15 cellular contexts compared by ENCODE assay signal in the genomic region with DNA sequence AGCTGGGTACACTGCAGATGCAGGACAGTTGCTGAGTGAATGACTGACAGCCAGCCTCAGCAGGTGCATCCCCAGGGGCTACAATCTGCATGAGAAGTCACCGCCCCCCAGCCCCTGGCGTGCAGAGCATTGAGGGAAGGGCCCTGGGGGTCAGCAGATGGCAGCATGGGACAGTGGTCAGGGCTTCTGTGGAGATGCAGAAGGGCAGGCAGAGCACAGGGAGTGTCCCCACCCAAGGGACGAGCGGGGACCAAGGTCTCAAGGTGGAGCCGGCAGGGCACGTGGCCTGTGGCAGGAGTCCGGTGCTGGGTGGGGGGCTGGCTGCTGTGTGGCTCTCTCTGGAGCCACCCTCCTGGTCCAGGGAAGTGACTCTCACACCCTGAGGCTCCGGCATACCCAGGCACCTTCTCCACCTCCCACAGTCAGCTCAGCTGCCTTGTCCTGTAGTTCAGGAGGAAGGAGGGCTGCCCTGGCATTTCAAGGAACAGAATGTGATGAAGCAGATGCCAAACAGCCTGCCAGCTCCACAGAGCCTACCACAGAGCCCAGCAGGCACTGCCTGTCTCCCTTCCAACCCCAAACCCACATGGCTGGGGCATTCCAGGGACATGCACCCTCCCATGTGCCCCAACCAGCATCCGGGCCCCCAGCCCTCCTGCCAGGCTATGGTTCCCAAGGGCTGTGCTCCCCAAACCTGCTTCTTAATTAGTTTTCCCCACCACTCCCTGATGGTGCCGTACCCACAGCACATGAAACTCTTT.
A peak's percentile ranks its signal among the peaks of the same experiment; 100 is the strongest.
DNase-seq lines count a peak whose midpoint lies in the region; ATAC-seq lines count a peak whose summit lies in the region.
"Had no signal": no experiment of that assay in that cellular context is flagged by ENCODE, and none has a peak within 500 bp of the region (broad histone marks: within the 10 kb centered on the region; RNA-seq: fewer than 3 reads in every experiment).

No MANE protein-coding gene starts in this region.

- no peak overlapping the region for H3K27ac ChIP-seq in Karpas-422 (ENCODE audit: low read length)
- H3K27ac ChIP-seq: brain microvascular endothelial cell had no signal

- peaks cover 4% of the 10 kb centered on the region for H3K9me3 Mint-ChIP-seq in activated CD4-positive, alpha-beta T cell treated with anti-CD3 and anti-CD28 coated beads for 36 hours (ENCODE audit: low read depth)
- peaks cover 13% of the 10 kb centered on the region for H3K9me3 Mint-ChIP-seq in activated CD4-positive, alpha-beta T cell treated with anti-CD3 and anti-CD28 coated beads, Interleukin-2, amount 10 ng/mL, durations not matched to agents 7 days and 5 days
- peaks cover 13 to 17% of the 10 kb centered on the region in 2 donors for H3K9me3 Mint-ChIP-seq in stimulated activated naive B cell treated with anti-CD40 and anti-IgM and Interleukin-4, amounts not matched to agents 10 μg/mL and 1 μg/mL and 100 μg/mL, for 72 hours
- H3K9me3 Mint-ChIP-seq in activated T-cell treated with anti-CD3 and anti-CD28 coated beads, Interleukin-2, amount 50 U/mL, for 4 hours: no peaks in the 10 kb centered on the region

- H2AFZ ChIP-seq in Karpas-422 (ENCODE audit: low read length): no peak overlapping the region

- H3K36me3 ChIP-seq in Karpas-422 (ENCODE audit: insufficient read depth, low read length) (no peaks in the 10 kb centered on the region), MG63 (no peaks in the 10 kb centered on the region)
- H3K36me3 ChIP-seq: brain microvascular endothelial cell had no signal

- no peaks in the 10 kb centered on the region for H3K4me1 Mint-ChIP-seq in activated CD4-positive, alpha-beta T cell treated with anti-CD3 and anti-CD28 coated beads for 36 hours
- no peaks in the 10 kb centered on the region for H3K4me1 Mint-ChIP-seq in activated CD4-positive, alpha-beta T cell treated with anti-CD3 and anti-CD28 coated beads, Interleukin-2, amount 10 ng/mL, durations not matched to agents 7 days and 5 days
- H3K4me1 Mint-ChIP-seq in stimulated activated naive B cell treated with anti-CD40 and anti-IgM and Interleukin-4, amounts not matched to agents 10 μg/mL and 1 μg/mL and 100 μg/mL, for 72 hours: no peaks in the 10 kb centered on the region
- no peaks in the 10 kb centered on the region for H3K4me1 Mint-ChIP-seq in activated T-cell treated with anti-CD3 and anti-CD28 coated beads, Interleukin-2, amount 50 U/mL, for 4 hours (ENCODE audit: low read depth)

- H3K4me3 ChIP-seq in Karpas-422 (ENCODE audit: low read length) (no peak overlapping the region), MG63 (no peak overlapping the region)

- no peaks in the 10 kb centered on the region for H3K9me2 ChIP-seq in Karpas-422 (replicated peaks; ENCODE audit: insufficient read depth, low read length)

- H3K4me1 ChIP-seq in Karpas-422 (ENCODE audit: low read length): peaks cover 12% of the 10 kb centered on the region

- H3K4me3 Mint-ChIP-seq in activated CD4-positive, alpha-beta T cell treated with anti-CD3 and anti-CD28 coated beads for 36 hours: no peak overlapping the region
- H3K4me3 Mint-ChIP-seq in activated CD4-positive, alpha-beta T cell treated with anti-CD3 and anti-CD28 coated beads, Interleukin-2, amount 10 ng/mL, durations not matched to agents 7 days and 5 days: no peak overlapping the region
- no peak overlapping the region for H3K4me3 Mint-ChIP-seq in stimulated activated naive B cell treated with anti-CD40 and anti-IgM and Interleukin-4, amounts not matched to agents 10 μg/mL and 1 μg/mL and 100 μg/mL, for 72 hours
- H3K4me3 Mint-ChIP-seq in activated T-cell treated with anti-CD3 and anti-CD28 coated beads, Interleukin-2, amount 50 U/mL, for 4 hours: no peak overlapping the region
- H3K4me3 Mint-ChIP-seq: effector memory CD8-positive, alpha-beta T cell had no signal

- H3K27ac Mint-ChIP-seq in activated CD4-positive, alpha-beta T cell treated with anti-CD3 and anti-CD28 coated beads for 36 hours: no peak overlapping the region
- H3K27ac Mint-ChIP-seq in activated CD4-positive, alpha-beta T cell treated with anti-CD3 and anti-CD28 coated beads, Interleukin-2, amount 10 ng/mL, durations not matched to agents 7 days and 5 days: no peak overlapping the region
- H3K27ac Mint-ChIP-seq in stimulated activated naive B cell treated with anti-CD40 and anti-IgM and Interleukin-4, amounts not matched to agents 10 μg/mL and 1 μg/mL and 100 μg/mL, for 72 hours: no peak overlapping the region
- H3K27ac Mint-ChIP-seq: effector memory CD8-positive, alpha-beta T cell had no signal

- H3K9ac ChIP-seq in Karpas-422 (ENCODE audit: low read length): no peak overlapping the region

- CTCF ChIA-PET in activated CD4-positive, alpha-beta T cell treated with anti-CD3 and anti-CD28 coated beads for 36 hours (lab: Charles Lee): interaction anchor here (0.6 kb wide), 3 partner anchors 85 to 303 kb away, joined by 3 to 4 read pairs (median 3); no protein-coding TSS in a partner anchor
- CTCF ChIA-PET in activated CD4-positive, alpha-beta T cell treated with anti-CD3 and anti-CD28 coated beads, Interleukin-2, amount 10 ng/mL, durations not matched to agents 7 days and 5 days (lab: Charles Lee): interaction anchor here (0.5 kb wide), 1 partner anchor 18 kb away, joined by 3 read pairs; no protein-coding TSS in a partner anchor

- H3K36me3 Mint-ChIP-seq in activated CD4-positive, alpha-beta T cell treated with anti-CD3 and anti-CD28 coated beads for 36 hours (ENCODE audit: low read depth): no peaks in the 10 kb centered on the region
- no peaks in the 10 kb centered on the region for H3K36me3 Mint-ChIP-seq in activated CD4-positive, alpha-beta T cell treated with anti-CD3 and anti-CD28 coated beads, Interleukin-2, amount 10 ng/mL, durations not matched to agents 7 days and 5 days (ENCODE audit: low read depth)
- H3K36me3 Mint-ChIP-seq in stimulated activated naive B cell treated with anti-CD40 and anti-IgM and Interleukin-4, amounts not matched to agents 10 μg/mL and 1 μg/mL and 100 μg/mL, for 72 hours: no peaks in the 10 kb centered on the region
- no peaks in the 10 kb centered on the region for H3K36me3 Mint-ChIP-seq in activated T-cell treated with anti-CD3 and anti-CD28 coated beads, Interleukin-2, amount 50 U/mL, for 4 hours (ENCODE audit: insufficient read depth)

- H3K9me3 ChIP-seq in Karpas-422 (ENCODE audit: low read length) (no peaks in the 10 kb centered on the region), MG63 (no peaks in the 10 kb centered on the region)

- peak; percentile 10 for DNase-seq in activated CD4-positive, alpha-beta T cell treated with anti-CD3 and anti-CD28 coated beads for 36 hours
- no peak for DNase-seq in activated CD4-positive, alpha-beta T cell treated with anti-CD3 and anti-CD28 coated beads, Interleukin-2, amount 10 ng/mL, durations not matched to agents 7 days and 5 days
- DNase-seq in Karpas-422: peak; percentile 59
- peak; percentile 57 for DNase-seq in ecto neural progenitor cell (ENCODE audit: low spot score)
- no peak for DNase-seq in stimulated activated naive B cell treated with anti-CD40 and anti-IgM and Interleukin-4, amounts not matched to agents 10 μg/mL and 1 μg/mL and 100 μg/mL, for 72 hours
- no peak for DNase-seq in activated T-cell treated with anti-CD3 and anti-CD28 coated beads, Interleukin-2, amount 50 U/mL, for 4 hours
- no peak for DNase-seq in MG63
- DNase-seq: activated CD4-positive, alpha-beta T cell treated with anti-CD3 and anti-CD28 coated beads, Interleukin-2, amount 50 U/mL, for 4 hours; activated effector memory CD4-positive, alpha-beta T cell treated with Interleukin-2 at 50 U/mL for 16 hours; brain microvascular endothelial cell; effector memory CD8-positive, alpha-beta T cell; EL; KG1; NCI-H2107 had no signal

- intact Hi-C loops in activated CD4-positive, alpha-beta T cell treated with anti-CD3 and anti-CD28 coated beads for 36 hours (cut with DNase I, micrococcal nuclease): no loop called here

- POLR2A ChIA-PET in activated CD4-positive, alpha-beta T cell treated with anti-CD3 and anti-CD28 coated beads for 36 hours (lab: Charles Lee): no interaction called here
- POLR2A ChIA-PET in activated CD4-positive, alpha-beta T cell treated with anti-CD3 and anti-CD28 coated beads, Interleukin-2, amount 10 ng/mL, durations not matched to agents 7 days and 5 days (lab: Charles Lee): no interaction called here

- H4K20me1 ChIP-seq in Karpas-422 (ENCODE audit: insufficient read depth, low read depth, low read length): peaks cover 3% of the 10 kb centered on the region; the same call in 1 of the 2 replicates

- no peak overlapping the region for H3K4me2 ChIP-seq in Karpas-422 (ENCODE audit: low read depth, low read length, poor library complexity, severe bottlenecking)

- ATAC-seq in activated CD4-positive, alpha-beta T cell treated with anti-CD3 and anti-CD28 coated beads for 36 hours: no peak
- ATAC-seq in stimulated activated naive B cell treated with anti-CD40 and anti-IgM and Interleukin-4, amounts not matched to agents 10 μg/mL and 1 μg/mL and 100 μg/mL, for 72 hours (replicated peaks): peak; percentile 29
- no peak for ATAC-seq in HG03442 (IDR thresholded peaks at IDR 0.05; ENCODE audit: unreplicated experiment)
- no peak for ATAC-seq in activated T-cell treated with anti-CD3 and anti-CD28 coated beads, Interleukin-2, amount 50 U/mL, for 4 hours
- ATAC-seq: effector memory CD8-positive, alpha-beta T cell had no signal

- peaks cover 8% of the 10 kb centered on the region for H3K27me3 Mint-ChIP-seq in activated CD4-positive, alpha-beta T cell treated with anti-CD3 and anti-CD28 coated beads for 36 hours
- no peaks in the 10 kb centered on the region for H3K27me3 Mint-ChIP-seq in activated CD4-positive, alpha-beta T cell treated with anti-CD3 and anti-CD28 coated beads, Interleukin-2, amount 10 ng/mL, durations not matched to agents 7 days and 5 days
- H3K27me3 Mint-ChIP-seq in stimulated activated naive B cell treated with anti-CD40 and anti-IgM and Interleukin-4, amounts not matched to agents 10 μg/mL and 1 μg/mL and 100 μg/mL, for 72 hours: peaks cover 11 to 15% of the 10 kb centered on the region in 2 donors
- H3K27me3 Mint-ChIP-seq in activated T-cell treated with anti-CD3 and anti-CD28 coated beads, Interleukin-2, amount 50 U/mL, for 4 hours (ENCODE audit: low read depth): peaks cover 17% of the 10 kb centered on the region

- H3K27me3 ChIP-seq in Karpas-422 (ENCODE audit: low read length): no peaks in the 10 kb centered on the region
- no peaks in the 10 kb centered on the region for H3K27me3 ChIP-seq in MG63
- H3K27me3 ChIP-seq: brain microvascular endothelial cell had no signal

- H3K79me2 ChIP-seq in Karpas-422 (ENCODE audit: low read length): no peaks in the 10 kb centered on the region

Comparison
In these comparisons a context has a peak if more than half of its experiments do, and no peak if none do; other contexts are left out.
1. DNase-seq: peak in activated CD4-positive, alpha-beta T cell treated with anti-CD3 and anti-CD28 coated beads for 36 hours (single experiment), Karpas-422 (single experiment) and ecto neural progenitor cell (single experiment); none in activated CD4-positive, alpha-beta T cell treated with anti-CD3 and anti-CD28 coated beads, Interleukin-2, amount 10 ng/mL, durations not matched to agents 7 days and 5 days (single experiment), stimulated activated naive B cell treated with anti-CD40 and anti-IgM and Interleukin-4, amounts not matched to agents 10 μg/mL and 1 μg/mL and 100 μg/mL, for 72 hours (single experiment), activated T-cell treated with anti-CD3 and anti-CD28 coated beads, Interleukin-2, amount 50 U/mL, for 4 hours (single experiment) and MG63 (single experiment).
2. ATAC-seq: peak in stimulated activated naive B cell treated with anti-CD40 and anti-IgM and Interleukin-4, amounts not matched to agents 10 μg/mL and 1 μg/mL and 100 μg/mL, for 72 hours (2 of 2); none in activated CD4-positive, alpha-beta T cell treated with anti-CD3 and anti-CD28 coated beads for 36 hours (single experiment), HG03442 (single experiment) and activated T-cell treated with anti-CD3 and anti-CD28 coated beads, Interleukin-2, amount 50 U/mL, for 4 hours (0 of 2).